8 cellular contexts compared by ENCODE assay signal in genomic region chr15:78000089-78000926, GRCh38.
DNase-seq lines count a peak whose midpoint lies in the region; ATAC-seq, FAIRE-seq and TF ChIP-seq lines count a peak whose summit lies in the region.

No MANE protein-coding gene starts in this region.

- H3K9ac ChIP-seq in Karpas-422 (ENCODE audit: low read length) (no peak overlapping the region), HepG2 (ENCODE audit: insufficient read depth, low read depth, low read length) (no peak overlapping the region)

- WGBS in HepG2 (ENCODE audit: low lambda C conversion rate), result 72% methylated on average over 14 of the region's 24 CpGs

- FAIRE-seq in bronchial epithelial cell (lab: Jason Lieb, UNC) (peak; percentile 72), HepG2 (lab: Jason Lieb, UNC) (peak; percentile 40)

- TF ChIP-seq CTCF in WI38 (IDR thresholded peaks at IDR 0.05; ENCODE audit: low read depth, low read length), result peak; percentile 27; the same call in 1 of the 2 replicates
- peak; percentile 93 for TF ChIP-seq CTCF in bronchial epithelial cell (IDR thresholded peaks at IDR 0.05; ENCODE audit: insufficient read depth, low read length, severe bottlenecking)
- TF ChIP-seq CTCF in HepG2 (CRISPR knock-in tag; IDR thresholded peaks at IDR 0.05), result peak; percentile 94

- in situ Hi-C loops in HepG2 (cut with HindIII; ENCODE audit: extremely low pct_ligation_motif_present, low pct_unique_long_range_greater_than_20kb), result loop anchor here (5.0 kb wide), 1 partner anchor 107 kb away; no protein-coding TSS in a partner anchor

- POLR2A ChIA-PET in HepG2 (lab: Yijun Ruan, JAX), result no interaction called here

- ATAC-seq in HepG2, result peak; percentile 92
- no peak for ATAC-seq in GM18511 (IDR thresholded peaks at IDR 0.05; ENCODE audit: unreplicated experiment)

- H3K4me1 ChIP-seq in Karpas-422 (ENCODE audit: low read length), result no peaks in the 10 kb centered on the region
- H3K4me1 ChIP-seq in HepG2 (ENCODE audit: insufficient read depth, low read length), result no peaks in the 10 kb centered on the region

- H3K9me3 ChIP-seq in Karpas-422 (ENCODE audit: low read length) (no peaks in the 10 kb centered on the region), HepG2 (ENCODE audit: low read length) (no peaks in the 10 kb centered on the region)

- BruUV-seq in HepG2 (replicated peaks; lab: Mats Ljungman, UMichigan), result no TSS peak

- no peak for TF ChIP-seq POLR2A in HepG2 (IDR thresholded peaks at IDR 0.05; ENCODE audit: insufficient read depth in 1 of 2, low read depth in 2 of 2, low read length in 2 of 2)

- DNase-seq in NCI-H2227 (lab: John Stamatoyannopoulos, UW; ENCODE audit: unreplicated experiment) (peak; percentile 9), NCI-H2227 treated with DMSO at 0.1 percent for 48 hours (lab: John Stamatoyannopoulos, UW) (no peak), Karpas-422 (peak; percentile 96), bronchial epithelial cell (ENCODE audit: low read depth) (peak; percentile 73), HepG2 (ENCODE audit: low spot score) (peak; percentile 62)
- DNase-seq in stimulated activated CD8-positive, alpha-beta memory T cell treated with anti-CD3 and anti-CD28 coated beads, Interleukin-12 subunit alpha, Interleukin-12 subunit beta, amount 100 ng/mL, for 4 hours (ENCODE audit: low read depth), result peak; percentile 53

- H3K27me3 ChIP-seq in Karpas-422 (ENCODE audit: low read length), result no peaks in the 10 kb centered on the region
- no peaks in the 10 kb centered on the region for H3K27me3 ChIP-seq in bronchial epithelial cell (ENCODE audit: control insufficient read depth, insufficient read depth, low read length)
- H3K27me3 ChIP-seq in HepG2 (ENCODE audit: control insufficient read depth in 1 of 2, insufficient read depth in 2 of 2, low read length in 2 of 2), result no peaks in the 10 kb centered on the region

- H3K36me3 ChIP-seq in Karpas-422 (ENCODE audit: insufficient read depth, low read length) (no peaks in the 10 kb centered on the region), bronchial epithelial cell (ENCODE audit: control insufficient read depth, insufficient read depth, low read length) (peaks cover 19% of the 10 kb centered on the region), HepG2 (replicated peaks in 1 of 2; ENCODE audit: control insufficient read depth in 1 of 2, insufficient read depth in 2 of 2, low read length in 2 of 2) (peaks cover 4 to 14% of the 10 kb centered on the region in 2 experiments; a peak in 3 of 5 replicates)

- no peaks in the 10 kb centered on the region for H3K9me2 ChIP-seq in Karpas-422 (replicated peaks; ENCODE audit: insufficient read depth, low read length)

- H3K27ac ChIP-seq in Karpas-422 (ENCODE audit: low read length) (no peak overlapping the region), HepG2 (ENCODE audit: extremely low read length, insufficient read depth, low read length) (no peak overlapping the region)

- H3K79me2 ChIP-seq in Karpas-422 (ENCODE audit: low read length), result no peaks in the 10 kb centered on the region
- H3K79me2 ChIP-seq in HepG2 (ENCODE audit: insufficient read depth, low read length), result no peaks in the 10 kb centered on the region

- H2AFZ ChIP-seq in Karpas-422 (ENCODE audit: low read length), result no peak overlapping the region
- no peak overlapping the region for H2AFZ ChIP-seq in HepG2 (ENCODE audit: low read length)

- H3K4me2 ChIP-seq in Karpas-422 (ENCODE audit: low read depth, low read length, poor library complexity, severe bottlenecking), result no peak overlapping the region
- no peak overlapping the region for H3K4me2 ChIP-seq in HepG2 (ENCODE audit: low read depth, low read length)

- no peak for TF ChIP-seq EP300 in HepG2 (IDR thresholded peaks at IDR 0.05; ENCODE audit: low read depth in 2 of 2, low read length in 2 of 2)
- no peak for TF ChIP-seq EP300 in HepG2 (CRISPR knock-in tag; IDR thresholded peaks at IDR 0.05; ENCODE audit: borderline replicate concordance)

- H4K20me1 ChIP-seq in Karpas-422 (ENCODE audit: insufficient read depth, low read depth, low read length) (peaks cover 10% of the 10 kb centered on the region; the same call in 1 of the 2 replicates), HepG2 (ENCODE audit: insufficient read depth, low read length) (no peaks in the 10 kb centered on the region)

- CTCF ChIA-PET in HepG2 (lab: Yijun Ruan, JAX; ENCODE audit: low intra/inter-chr PET ratio, low total read pairs), result interaction anchor here (1.8 kb wide), 1 partner anchor 108 kb away, joined by 29 read pairs; no protein-coding TSS in a partner anchor

- intact Hi-C loops in HepG2 (cut with micrococcal nuclease; ENCODE audit: unreplicated experiment), result loop anchor here (1.0 to 5.0 kb wide), 3 partner anchors 65 to 197 kb away; no protein-coding TSS in a partner anchor

- H3K4me3 ChIP-seq in Karpas-422 (ENCODE audit: low read length), result no peak overlapping the region
- H3K4me3 ChIP-seq in WI38 (ENCODE audit: low read depth, low read length), result no peak overlapping the region
- H3K4me3 ChIP-seq in bronchial epithelial cell (ENCODE audit: low read depth, low read length), result no peak overlapping the region
- H3K4me3 ChIP-seq in HepG2 (replicated peaks in 1 of 3; ENCODE audit: insufficient read depth in 1 of 3, low read depth in 2 of 3, low read length in 3 of 3), result no peak overlapping the region

- peak; percentile 93 for TF ChIP-seq RAD21 in HepG2 (CRISPR knock-in tag; IDR thresholded peaks at IDR 0.05)

TF ChIP-seq in HepG2, 621 proteins besides CTCF, POLR2A, EP300 and RAD21 (continues in another document):
- no peak for TF ChIP-seq TCF12 (IDR thresholded peaks at IDR 0.05)
- TF ChIP-seq TCF12 (CRISPR knock-in tag; IDR thresholded peaks at IDR 0.05), result no peak
- TF ChIP-seq KDM3A (CRISPR knock-in tag; IDR thresholded peaks at IDR 0.05; ENCODE audit: low read depth), result 0 out of 2 replicates have a peak, but pooled peaks have one; percentile 40
- TF ChIP-seq MAFK (conservative IDR thresholded peaks at IDR 0.05 in 1 of 2, IDR thresholded peaks at IDR 0.05 in 1 of 2; ENCODE audit: low read length in 2 of 2), result no peak
- TF ChIP-seq ZNF224 (CRISPR knock-in tag; IDR thresholded peaks at IDR 0.05), result no peak
- TF ChIP-seq PITX1 (CRISPR knock-in tag; IDR thresholded peaks at IDR 0.05), result no peak
- TF ChIP-seq ZNF589 (CRISPR knock-in tag; conservative IDR thresholded peaks at IDR 0.05), result no peak
- no peak for TF ChIP-seq ZNF101 (CRISPR knock-in tag; IDR thresholded peaks at IDR 0.05; ENCODE audit: borderline replicate concordance, low read depth)
- TF ChIP-seq LRRFIP1 (CRISPR knock-in tag; conservative IDR thresholded peaks at IDR 0.05), result no peak
- TF ChIP-seq ZNF274 (CRISPR knock-in tag; IDR thresholded peaks at IDR 0.05), result no peak
- no peak for TF ChIP-seq ZNF296 (CRISPR knock-in tag; conservative IDR thresholded peaks at IDR 0.05)
- TF ChIP-seq STAG1 (CRISPR knock-in tag; IDR thresholded peaks at IDR 0.05), result peak; percentile 96
- no peak for TF ChIP-seq RFX1 (IDR thresholded peaks at IDR 0.05)
- TF ChIP-seq NFKBIZ (CRISPR knock-in tag; IDR thresholded peaks at IDR 0.05), result no peak
- no peak for TF ChIP-seq KDM5A (IDR thresholded peaks at IDR 0.05; ENCODE audit: borderline replicate concordance, low read length)
- TF ChIP-seq KLF9 (CRISPR knock-in tag; IDR thresholded peaks at IDR 0.05; ENCODE audit: low read depth), result no peak
- no peak for TF ChIP-seq ZSCAN29 (CRISPR knock-in tag; conservative IDR thresholded peaks at IDR 0.05)
- TF ChIP-seq GABPB1 (CRISPR knock-in tag; IDR thresholded peaks at IDR 0.05), result peak; percentile 39; the same call in 1 of the 2 replicates
- TF ChIP-seq JUND (CRISPR knock-in tag; IDR thresholded peaks at IDR 0.05), result no peak
- TF ChIP-seq ZSCAN20 (CRISPR knock-in tag; IDR thresholded peaks at IDR 0.05; ENCODE audit: borderline replicate concordance), result no peak
- no peak for TF ChIP-seq ATM (IDR thresholded peaks at IDR 0.05; ENCODE audit: borderline replicate concordance)
- TF ChIP-seq TCF7L2 (IDR thresholded peaks at IDR 0.05; ENCODE audit: low read depth, low read length), result no peak
- TF ChIP-seq TEAD3 (CRISPR knock-in tag; optimal IDR thresholded peaks at IDR 0.05; ENCODE audit: borderline replicate concordance), result peak; percentile 24
- 0 out of 2 replicates have a peak, but pooled peaks have one; percentile 27 for TF ChIP-seq SP5 (CRISPR knock-in tag; IDR thresholded peaks at IDR 0.05; ENCODE audit: borderline replicate concordance, low read depth)
- TF ChIP-seq HCFC1 (IDR thresholded peaks at IDR 0.05; ENCODE audit: low read depth, low read length), result no peak
- TF ChIP-seq SALL1 (CRISPR knock-in tag; IDR thresholded peaks at IDR 0.05), result peak; percentile 37; the same call in 1 of the 2 replicates
- no peak for TF ChIP-seq SMAD1 (CRISPR knock-in tag; IDR thresholded peaks at IDR 0.05; ENCODE audit: borderline replicate concordance, low read depth)

Comparison
In these comparisons a context has a peak if more than half of its experiments do, and no peak if none do; other contexts are left out.
1. CTCF ChIP-seq: peak in every context shown above with its lines; median percentile 94 in HepG2; 93 in bronchial epithelial cell; 27 in WI38.